In the genomic region with DNA sequence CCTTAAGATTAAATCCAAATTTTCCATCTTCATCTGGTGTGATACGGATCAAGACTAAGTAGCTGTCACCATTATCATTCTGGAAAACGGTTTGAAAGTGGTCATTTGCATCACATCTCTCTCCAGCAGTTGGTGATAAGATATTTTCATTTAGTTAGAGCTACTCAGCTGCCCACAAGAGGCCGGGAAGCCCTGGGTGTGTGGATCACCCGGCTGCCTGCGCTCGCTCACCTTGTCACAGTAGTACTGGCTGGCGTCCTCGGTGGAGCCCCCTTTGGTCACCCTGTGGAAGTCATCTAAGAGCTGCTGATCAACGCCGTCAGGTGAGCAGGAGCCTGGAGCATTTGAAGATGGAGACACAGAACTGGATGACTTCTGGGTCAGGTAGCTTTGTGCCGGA, we compare ENCODE assay signal across 15 cellular contexts.
DNase-seq lines count a peak whose midpoint lies in the region; ATAC-seq and TF ChIP-seq lines count a peak whose summit lies in the region.
"Had no signal": no experiment of that assay in that cellular context is flagged by ENCODE, and none has a peak within 500 bp of the region (broad histone marks: within the 10 kb centered on the region; RNA-seq: fewer than 3 reads in every experiment).

No MANE protein-coding gene starts in this region.

- no peaks in the 10 kb centered on the region for H4K20me1 ChIP-seq in PC-3 (ENCODE audit: low read length)

- no peaks in the 10 kb centered on the region for H3F3A ChIP-seq in PC-3 (ENCODE audit: low read length, unreplicated experiment)

- CTCF ChIA-PET in PC-3 (lab: Charles Lee), result interaction anchor here (0.7 kb wide), 1 partner anchor 23 kb away, joined by 3 read pairs; no protein-coding TSS in a partner anchor

- H2AFZ ChIP-seq in PC-3 (ENCODE audit: low read length), result no peak overlapping the region

- no peak for ATAC-seq in PC-3
- ATAC-seq in HG02610 (IDR thresholded peaks at IDR 0.05; ENCODE audit: unreplicated experiment), result no peak
- ATAC-seq in GM19467 (IDR thresholded peaks at IDR 0.05; ENCODE audit: unreplicated experiment), result no peak
- ATAC-seq: natural killer cell; stimulated activated effector memory CD8-positive, alpha-beta T cell treated with anti-CD3 and anti-CD28 coated beads, Interleukin-12 subunit alpha, Interleukin-12 subunit beta, amount 100 ng/mL, for 72 hours had no signal

- H3K79me2 ChIP-seq in PC-3 (ENCODE audit: low read length), result no peaks in the 10 kb centered on the region

- no TSS peak for BruUV-seq in PC-3 (replicated peaks; lab: Mats Ljungman, UMichigan)

- DNase-seq in 8988T (peak; percentile 27), GM10266 (ENCODE audit: extremely low spot score) (no peak), PC-3 (no peak), erythroblast (lab: John Stamatoyannopoulos, UW) (peak; percentile 3 to 7), ureter (ENCODE audit: low spot score) (no peak), NCI-H345 treated with DMSO at 0.1 percent for 48 hours (lab: John Stamatoyannopoulos, UW; ENCODE audit: unreplicated experiment) (no peak)
- DNase-seq: amygdala; KG1; natural killer cell; SHP77 treated with DMSO at 0.1 percent for 48 hours; stimulated activated CD4-positive, alpha-beta T cell treated with anti-CD3 and anti-CD28 coated beads, Interleukin-12 subunit alpha, Interleukin-12 subunit beta, amount 100 ng/mL, for 4 hours had no signal

- H3K4me1 ChIP-seq in PC-3 (ENCODE audit: insufficient read depth, low read length), result no peaks in the 10 kb centered on the region
- H3K4me1 ChIP-seq: Caco-2 had no signal

- no peak for TF ChIP-seq POLR2A in erythroblast (IDR thresholded peaks at IDR 0.05; ENCODE audit: low read length)

- intact Hi-C loops in PC-3 (cut with micrococcal nuclease), result no loop called here

- no peak overlapping the region for H3K9ac ChIP-seq in PC-3 (ENCODE audit: low read length)

- H3K4me2 ChIP-seq in PC-3 (ENCODE audit: low read length), result no peak overlapping the region

- POLR2A ChIA-PET in PC-3 (lab: Charles Lee; ENCODE audit: unreplicated experiment), result interaction anchor here (0.6 kb wide), 1 partner anchor 27 kb away, joined by 6 read pairs; no protein-coding TSS in a partner anchor

- no peaks in the 10 kb centered on the region for H3K36me3 ChIP-seq in PC-3 (ENCODE audit: low read depth, low read length)

- no peaks in the 10 kb centered on the region for H3K9me3 ChIP-seq in PC-3 (ENCODE audit: low read length)
- H3K9me3 ChIP-seq: Caco-2 had no signal

- peak; percentile 14 for TF ChIP-seq CTCF in GM10266 (IDR thresholded peaks at IDR 0.05; ENCODE audit: control insufficient read depth, insufficient read depth, low read depth, missing control alignments)
- TF ChIP-seq CTCF in PC-3 (conservative IDR thresholded peaks at IDR 0.05; ENCODE audit: low read depth, low read length), result peak; percentile 33; the same call in 1 of the 2 replicates

- H3K27me3 ChIP-seq in PC-3 (ENCODE audit: low read length), result no peaks in the 10 kb centered on the region

- H3K9me2 ChIP-seq in PC-3 (replicated peaks; ENCODE audit: low read length), result no peaks in the 10 kb centered on the region

- no peak overlapping the region for H3K4me3 ChIP-seq in PC-3 (ENCODE audit: low read length)

- H3K27ac ChIP-seq in PC-3 (ENCODE audit: low read length), result no peak overlapping the region

Comparison
In these comparisons a context has a peak if more than half of its experiments do, and no peak if none do; other contexts are left out.
1. DNase-seq: peak in 8988T (single experiment) and erythroblast (2 of 2); none in GM10266 (single experiment), PC-3 (single experiment), ureter (single experiment) and NCI-H345 treated with DMSO at 0.1 percent for 48 hours (single experiment).